ENCODE assay signal across 1 cellular context in the genomic region with DNA sequence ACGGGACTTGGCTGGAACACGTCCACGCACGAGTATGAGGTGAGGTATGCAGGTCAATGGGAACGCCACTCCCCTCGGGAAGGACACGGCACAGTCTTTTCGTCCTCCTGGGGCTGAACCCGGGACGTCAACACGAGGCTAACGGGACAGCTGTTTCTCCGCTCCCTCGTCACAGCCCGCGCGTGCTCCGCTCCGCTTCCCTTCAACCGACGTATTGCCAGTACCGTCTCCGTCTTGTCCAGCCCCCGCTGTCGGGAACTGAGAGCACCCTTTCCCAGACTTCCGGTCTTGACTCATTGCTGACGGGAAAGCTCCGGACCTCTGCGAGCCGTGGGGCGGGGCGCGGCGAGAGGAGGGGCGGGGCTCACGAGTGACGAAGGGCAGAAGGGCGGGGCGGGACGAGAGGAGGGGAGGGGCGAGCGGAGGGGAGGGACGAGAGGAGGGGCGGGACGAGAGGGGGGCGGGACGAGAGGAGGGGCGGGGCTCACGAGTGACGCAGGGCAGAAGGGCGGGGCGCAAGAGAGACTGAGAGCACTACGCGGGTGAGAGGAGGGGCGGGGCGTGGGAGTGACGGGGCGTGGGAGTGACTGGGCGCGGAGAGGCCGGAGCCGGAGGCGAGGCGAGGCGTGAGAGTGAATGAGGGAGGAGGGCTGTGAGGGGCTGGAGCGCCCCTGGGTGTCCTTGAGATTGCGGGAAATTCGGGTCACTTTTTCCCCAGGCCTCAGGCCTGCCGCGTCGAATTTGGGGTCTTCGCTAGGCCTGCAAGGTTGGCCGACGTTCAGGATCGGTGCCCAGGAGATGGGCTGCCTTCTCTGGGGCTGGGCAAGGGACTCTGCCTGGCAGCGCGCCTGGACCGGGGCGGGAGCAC.
TF ChIP-seq lines count a peak whose summit lies in the region.

No MANE protein-coding gene starts in this region.

TF ChIP-seq in K562, 482 proteins besides CTCF, POLR2A, EP300 and RAD21 (continued from another document and continues in another):
- TF ChIP-seq, protein P1, sequence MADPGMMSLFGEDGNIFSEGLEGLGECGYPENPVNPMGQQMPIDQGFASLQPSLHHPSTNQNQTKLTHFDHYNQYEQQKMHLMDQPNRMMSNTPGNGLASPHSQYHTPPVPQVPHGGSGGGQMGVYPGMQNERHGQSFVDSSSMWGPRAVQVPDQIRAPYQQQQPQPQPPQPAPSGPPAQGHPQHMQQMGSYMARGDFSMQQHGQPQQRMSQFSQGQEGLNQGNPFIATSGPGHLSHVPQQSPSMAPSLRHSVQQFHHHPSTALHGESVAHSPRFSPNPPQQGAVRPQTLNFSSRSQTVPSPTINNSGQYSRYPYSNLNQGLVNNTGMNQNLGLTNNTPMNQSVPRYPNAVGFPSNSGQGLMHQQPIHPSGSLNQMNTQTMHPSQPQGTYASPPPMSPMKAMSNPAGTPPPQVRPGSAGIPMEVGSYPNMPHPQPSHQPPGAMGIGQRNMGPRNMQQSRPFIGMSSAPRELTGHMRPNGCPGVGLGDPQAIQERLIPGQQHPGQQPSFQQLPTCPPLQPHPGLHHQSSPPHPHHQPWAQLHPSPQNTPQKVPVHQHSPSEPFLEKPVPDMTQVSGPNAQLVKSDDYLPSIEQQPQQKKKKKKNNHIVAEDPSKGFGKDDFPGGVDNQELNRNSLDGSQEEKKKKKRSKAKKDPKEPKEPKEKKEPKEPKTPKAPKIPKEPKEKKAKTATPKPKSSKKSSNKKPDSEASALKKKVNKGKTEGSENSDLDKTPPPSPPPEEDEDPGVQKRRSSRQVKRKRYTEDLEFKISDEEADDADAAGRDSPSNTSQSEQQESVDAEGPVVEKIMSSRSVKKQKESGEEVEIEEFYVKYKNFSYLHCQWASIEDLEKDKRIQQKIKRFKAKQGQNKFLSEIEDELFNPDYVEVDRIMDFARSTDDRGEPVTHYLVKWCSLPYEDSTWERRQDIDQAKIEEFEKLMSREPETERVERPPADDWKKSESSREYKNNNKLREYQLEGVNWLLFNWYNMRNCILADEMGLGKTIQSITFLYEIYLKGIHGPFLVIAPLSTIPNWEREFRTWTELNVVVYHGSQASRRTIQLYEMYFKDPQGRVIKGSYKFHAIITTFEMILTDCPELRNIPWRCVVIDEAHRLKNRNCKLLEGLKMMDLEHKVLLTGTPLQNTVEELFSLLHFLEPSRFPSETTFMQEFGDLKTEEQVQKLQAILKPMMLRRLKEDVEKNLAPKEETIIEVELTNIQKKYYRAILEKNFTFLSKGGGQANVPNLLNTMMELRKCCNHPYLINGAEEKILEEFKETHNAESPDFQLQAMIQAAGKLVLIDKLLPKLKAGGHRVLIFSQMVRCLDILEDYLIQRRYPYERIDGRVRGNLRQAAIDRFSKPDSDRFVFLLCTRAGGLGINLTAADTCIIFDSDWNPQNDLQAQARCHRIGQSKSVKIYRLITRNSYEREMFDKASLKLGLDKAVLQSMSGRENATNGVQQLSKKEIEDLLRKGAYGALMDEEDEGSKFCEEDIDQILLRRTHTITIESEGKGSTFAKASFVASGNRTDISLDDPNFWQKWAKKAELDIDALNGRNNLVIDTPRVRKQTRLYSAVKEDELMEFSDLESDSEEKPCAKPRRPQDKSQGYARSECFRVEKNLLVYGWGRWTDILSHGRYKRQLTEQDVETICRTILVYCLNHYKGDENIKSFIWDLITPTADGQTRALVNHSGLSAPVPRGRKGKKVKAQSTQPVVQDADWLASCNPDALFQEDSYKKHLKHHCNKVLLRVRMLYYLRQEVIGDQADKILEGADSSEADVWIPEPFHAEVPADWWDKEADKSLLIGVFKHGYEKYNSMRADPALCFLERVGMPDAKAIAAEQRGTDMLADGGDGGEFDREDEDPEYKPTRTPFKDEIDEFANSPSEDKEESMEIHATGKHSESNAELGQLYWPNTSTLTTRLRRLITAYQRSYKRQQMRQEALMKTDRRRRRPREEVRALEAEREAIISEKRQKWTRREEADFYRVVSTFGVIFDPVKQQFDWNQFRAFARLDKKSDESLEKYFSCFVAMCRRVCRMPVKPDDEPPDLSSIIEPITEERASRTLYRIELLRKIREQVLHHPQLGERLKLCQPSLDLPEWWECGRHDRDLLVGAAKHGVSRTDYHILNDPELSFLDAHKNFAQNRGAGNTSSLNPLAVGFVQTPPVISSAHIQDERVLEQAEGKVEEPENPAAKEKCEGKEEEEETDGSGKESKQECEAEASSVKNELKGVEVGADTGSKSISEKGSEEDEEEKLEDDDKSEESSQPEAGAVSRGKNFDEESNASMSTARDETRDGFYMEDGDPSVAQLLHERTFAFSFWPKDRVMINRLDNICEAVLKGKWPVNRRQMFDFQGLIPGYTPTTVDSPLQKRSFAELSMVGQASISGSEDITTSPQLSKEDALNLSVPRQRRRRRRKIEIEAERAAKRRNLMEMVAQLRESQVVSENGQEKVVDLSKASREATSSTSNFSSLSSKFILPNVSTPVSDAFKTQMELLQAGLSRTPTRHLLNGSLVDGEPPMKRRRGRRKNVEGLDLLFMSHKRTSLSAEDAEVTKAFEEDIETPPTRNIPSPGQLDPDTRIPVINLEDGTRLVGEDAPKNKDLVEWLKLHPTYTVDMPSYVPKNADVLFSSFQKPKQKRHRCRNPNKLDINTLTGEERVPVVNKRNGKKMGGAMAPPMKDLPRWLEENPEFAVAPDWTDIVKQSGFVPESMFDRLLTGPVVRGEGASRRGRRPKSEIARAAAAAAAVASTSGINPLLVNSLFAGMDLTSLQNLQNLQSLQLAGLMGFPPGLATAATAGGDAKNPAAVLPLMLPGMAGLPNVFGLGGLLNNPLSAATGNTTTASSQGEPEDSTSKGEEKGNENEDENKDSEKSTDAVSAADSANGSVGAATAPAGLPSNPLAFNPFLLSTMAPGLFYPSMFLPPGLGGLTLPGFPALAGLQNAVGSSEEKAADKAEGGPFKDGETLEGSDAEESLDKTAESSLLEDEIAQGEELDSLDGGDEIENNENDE (IDR thresholded peaks at IDR 0.05; ENCODE audit: low read depth, low read length), result no peak
- TF ChIP-seq SMARCA5 (IDR thresholded peaks at IDR 0.05) (no peak), FOXA1 (IDR thresholded peaks at IDR 0.05; ENCODE audit: borderline replicate concordance) (no peak), ZZZ3 (IDR thresholded peaks at IDR 0.05) (no peak), NEUROD1 (IDR thresholded peaks at IDR 0.05; ENCODE audit: borderline replicate concordance, low read depth, low read length, partially characterized antibody) (peak; percentile 18), TCF7 (IDR thresholded peaks at IDR 0.05; ENCODE audit: borderline replicate concordance) (0 out of 2 replicates have a peak, but pooled peaks have one; percentile 46), TRIM24 (IDR thresholded peaks at IDR 0.05) (peak in 1 of 2 experiments; percentile 28; a peak in 2 of 4 replicates), ZNF12 (CRISPR knock-in tag; IDR thresholded peaks at IDR 0.05) (no peak), L3MBTL2 (IDR thresholded peaks at IDR 0.05) (peak; percentile 96), CREB1 (IDR thresholded peaks at IDR 0.05) (peak; percentile 87), CREB1 (CRISPR knock-in tag; IDR thresholded peaks at IDR 0.05) (peak; percentile 87), ZNF778 (CRISPR knock-in tag; IDR thresholded peaks at IDR 0.05) (no peak), PYGO2 (tag; IDR thresholded peaks at IDR 0.05) (no peak), HNRNPLL (IDR thresholded peaks at IDR 0.05; ENCODE audit: low read depth, low read length, poor library complexity, severe bottlenecking) (no peak), ZNF23 (CRISPR knock-in tag; IDR thresholded peaks at IDR 0.05) (no peak), MTA1 (IDR thresholded peaks at IDR 0.05; ENCODE audit: borderline replicate concordance) (peak; percentile 57; the same call in 1 of the 2 replicates), KLF1 (tag; IDR thresholded peaks at IDR 0.05) (no peak), SUPT5H (IDR thresholded peaks at IDR 0.05) (peak; percentile 95), RBBP5 (IDR thresholded peaks at IDR 0.05; ENCODE audit: borderline replicate concordance, insufficient read depth, low read length, poor library complexity, severe bottlenecking) (peak; percentile 51), NBN (IDR thresholded peaks at IDR 0.05; ENCODE audit: low read depth) (peak; percentile 80), ZNF347 (CRISPR knock-in tag; IDR thresholded peaks at IDR 0.05; ENCODE audit: low read depth) (no peak), SLC30A9 (CRISPR knock-in tag; IDR thresholded peaks at IDR 0.05) (no peak), GATAD2A (IDR thresholded peaks at IDR 0.05) (peak; percentile 40; the same call in 1 of the 2 replicates), NFIX (CRISPR knock-in tag; IDR thresholded peaks at IDR 0.05; ENCODE audit: low read depth) (no peak), HDAC8 (tag; IDR thresholded peaks at IDR 0.05) (peak; percentile 71; the same call in 1 of the 2 replicates)
- TF ChIP-seq, protein P2, sequence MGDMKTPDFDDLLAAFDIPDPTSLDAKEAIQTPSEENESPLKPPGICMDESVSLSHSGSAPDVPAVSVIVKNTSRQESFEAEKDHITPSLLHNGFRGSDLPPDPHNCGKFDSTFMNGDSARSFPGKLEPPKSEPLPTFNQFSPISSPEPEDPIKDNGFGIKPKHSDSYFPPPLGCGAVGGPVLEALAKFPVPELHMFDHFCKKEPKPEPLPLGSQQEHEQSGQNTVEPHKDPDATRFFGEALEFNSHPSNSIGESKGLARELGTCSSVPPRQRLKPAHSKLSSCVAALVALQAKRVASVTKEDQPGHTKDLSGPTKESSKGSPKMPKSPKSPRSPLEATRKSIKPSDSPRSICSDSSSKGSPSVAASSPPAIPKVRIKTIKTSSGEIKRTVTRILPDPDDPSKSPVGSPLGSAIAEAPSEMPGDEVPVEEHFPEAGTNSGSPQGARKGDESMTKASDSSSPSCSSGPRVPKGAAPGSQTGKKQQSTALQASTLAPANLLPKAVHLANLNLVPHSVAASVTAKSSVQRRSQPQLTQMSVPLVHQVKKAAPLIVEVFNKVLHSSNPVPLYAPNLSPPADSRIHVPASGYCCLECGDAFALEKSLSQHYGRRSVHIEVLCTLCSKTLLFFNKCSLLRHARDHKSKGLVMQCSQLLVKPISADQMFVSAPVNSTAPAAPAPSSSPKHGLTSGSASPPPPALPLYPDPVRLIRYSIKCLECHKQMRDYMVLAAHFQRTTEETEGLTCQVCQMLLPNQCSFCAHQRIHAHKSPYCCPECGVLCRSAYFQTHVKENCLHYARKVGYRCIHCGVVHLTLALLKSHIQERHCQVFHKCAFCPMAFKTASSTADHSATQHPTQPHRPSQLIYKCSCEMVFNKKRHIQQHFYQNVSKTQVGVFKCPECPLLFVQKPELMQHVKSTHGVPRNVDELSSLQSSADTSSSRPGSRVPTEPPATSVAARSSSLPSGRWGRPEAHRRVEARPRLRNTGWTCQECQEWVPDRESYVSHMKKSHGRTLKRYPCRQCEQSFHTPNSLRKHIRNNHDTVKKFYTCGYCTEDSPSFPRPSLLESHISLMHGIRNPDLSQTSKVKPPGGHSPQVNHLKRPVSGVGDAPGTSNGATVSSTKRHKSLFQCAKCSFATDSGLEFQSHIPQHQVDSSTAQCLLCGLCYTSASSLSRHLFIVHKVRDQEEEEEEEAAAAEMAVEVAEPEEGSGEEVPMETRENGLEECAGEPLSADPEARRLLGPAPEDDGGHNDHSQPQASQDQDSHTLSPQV (IDR thresholded peaks at IDR 0.05), result peak; percentile 94
- TF ChIP-seq, protein P3, sequence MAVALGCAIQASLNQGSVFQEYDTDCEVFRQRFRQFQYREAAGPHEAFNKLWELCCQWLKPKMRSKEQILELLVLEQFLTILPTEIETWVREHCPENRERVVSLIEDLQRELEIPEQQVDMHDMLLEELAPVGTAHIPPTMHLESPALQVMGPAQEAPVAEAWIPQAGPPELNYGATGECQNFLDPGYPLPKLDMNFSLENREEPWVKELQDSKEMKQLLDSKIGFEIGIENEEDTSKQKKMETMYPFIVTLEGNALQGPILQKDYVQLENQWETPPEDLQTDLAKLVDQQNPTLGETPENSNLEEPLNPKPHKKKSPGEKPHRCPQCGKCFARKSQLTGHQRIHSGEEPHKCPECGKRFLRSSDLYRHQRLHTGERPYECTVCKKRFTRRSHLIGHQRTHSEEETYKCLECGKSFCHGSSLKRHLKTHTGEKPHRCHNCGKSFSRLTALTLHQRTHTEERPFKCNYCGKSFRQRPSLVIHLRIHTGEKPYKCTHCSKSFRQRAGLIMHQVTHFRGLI (CRISPR knock-in tag; IDR thresholded peaks at IDR 0.05), result no peak
- TF ChIP-seq, protein P4, sequence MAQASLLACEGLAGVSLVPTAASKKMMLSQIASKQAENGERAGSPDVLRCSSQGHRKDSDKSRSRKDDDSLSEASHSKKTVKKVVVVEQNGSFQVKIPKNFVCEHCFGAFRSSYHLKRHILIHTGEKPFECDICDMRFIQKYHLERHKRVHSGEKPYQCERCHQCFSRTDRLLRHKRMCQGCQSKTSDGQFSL (CRISPR knock-in tag; IDR thresholded peaks at IDR 0.05), result no peak
- TF ChIP-seq, protein P4 (tag; IDR thresholded peaks at IDR 0.05), result no peak
- TF ChIP-seq, protein P5, sequence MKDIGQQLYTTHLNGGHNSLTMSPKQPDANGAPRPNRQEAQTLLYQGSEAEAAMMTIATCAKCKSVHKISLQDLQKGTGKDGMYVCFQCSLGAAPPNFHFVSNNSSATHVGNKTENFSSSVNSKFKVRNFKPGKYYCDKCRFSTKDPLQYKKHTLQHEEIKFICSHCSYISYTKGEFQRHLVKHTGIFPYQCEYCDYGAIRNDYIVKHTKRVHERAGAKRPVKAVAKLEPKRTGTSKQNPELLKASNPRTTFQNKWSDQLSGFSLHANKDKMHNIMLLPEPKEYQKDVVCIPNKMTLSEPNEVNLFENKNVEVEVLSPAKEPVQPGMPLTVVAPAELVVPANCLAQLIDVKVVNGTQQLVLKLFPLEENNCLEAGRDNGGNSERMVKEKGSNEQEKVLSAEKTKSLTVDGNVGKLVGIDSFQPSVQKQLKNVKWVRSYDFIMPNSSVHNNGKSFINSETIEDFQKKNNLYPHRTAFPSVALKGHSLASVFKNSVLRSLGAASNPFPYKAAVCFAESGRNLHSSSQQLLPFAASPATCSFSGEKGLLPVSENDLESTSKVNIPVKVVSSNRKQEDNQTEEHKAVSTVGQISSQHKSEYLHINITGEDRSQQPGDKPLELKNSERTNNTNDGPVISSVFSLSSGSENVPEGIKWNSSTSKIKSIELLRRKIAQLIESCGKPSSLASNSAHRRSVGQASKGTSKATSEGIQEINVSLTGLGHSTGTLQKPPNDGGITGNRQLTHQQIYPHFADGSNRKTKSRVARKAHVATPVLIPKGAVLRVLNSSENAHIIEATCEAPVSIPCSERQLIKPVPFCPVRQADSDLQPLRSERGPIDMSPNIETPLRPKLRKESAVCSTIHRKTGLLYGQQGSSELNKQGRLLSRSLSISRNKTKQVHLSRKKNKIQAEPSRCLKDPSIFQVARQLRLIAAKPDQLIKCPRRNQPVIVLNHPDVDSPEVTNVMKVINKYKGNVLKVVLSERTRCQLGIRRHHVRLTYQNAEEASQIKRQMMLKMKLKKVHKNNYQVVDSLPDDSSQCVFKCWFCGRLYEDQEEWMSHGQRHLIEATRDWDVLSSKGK (CRISPR knock-in tag; IDR thresholded peaks at IDR 0.05), result no peak
